In genomic region chr4:49102344-49102898, GRCh38 we compare ENCODE assay signal across 7 cellular contexts.
DNase-seq lines count a peak whose midpoint lies in the region; ATAC-seq, FAIRE-seq and TF ChIP-seq lines count a peak whose summit lies in the region.
"Not testable (repeated sequence)": the region's sequence is repeated elsewhere in the genome, so short reads cannot be mapped to it uniquely, and the experiment has no call there.

No MANE protein-coding gene starts in this region.

- DNase-seq in astrocyte (ENCODE audit: low read depth); Right ventricle myocardium inferior (ENCODE audit: missing footprints); naive B cell: not testable (repeated sequence)

- H3K27ac ChIP-seq in HUES6 (ENCODE audit: low read depth, low read length); astrocyte (ENCODE audit: low read depth, low read length): not testable (repeated sequence)

- not testable (repeated sequence) for H3K27ac Mint-ChIP-seq in astrocyte (ENCODE audit: unreplicated experiment); naive B cell

- H3K9me3 Mint-ChIP-seq in astrocyte (ENCODE audit: unreplicated experiment): peaks cover 82% of the 10 kb centered on the region
- peaks cover 73 to 89% (median 78%) of the 10 kb centered on the region in 7 donors for H3K9me3 Mint-ChIP-seq in naive B cell

- peaks cover 80% of the 10 kb centered on the region for H3K9me3 ChIP-seq in HUES6 (ENCODE audit: control insufficient read depth, insufficient read depth, low read depth, low read length)
- H3K9me3 ChIP-seq in astrocyte (ENCODE audit: insufficient read depth, low read depth, low read length): peaks cover 64% of the 10 kb centered on the region

- not testable (repeated sequence) for H3K4me3 Mint-ChIP-seq in astrocyte (ENCODE audit: unreplicated experiment)
- peak overlapping the region in 1 of 8 donors; percentile 0 for H3K4me3 Mint-ChIP-seq in naive B cell

- not testable (repeated sequence) for FAIRE-seq in astrocyte (lab: Jason Lieb, UNC)

- H3K4me2 ChIP-seq in astrocyte (ENCODE audit: low read length): not testable (repeated sequence)

- peak overlapping the region; percentile 2; the same call in 1 of the 2 replicates for H3K4me3 ChIP-seq in HUES6 (ENCODE audit: low read depth, low read length)
- peak overlapping the region; percentile 4 for H3K4me3 ChIP-seq in astrocyte (ENCODE audit: insufficient read depth, low read depth, low read length)

- H3K9ac ChIP-seq in HUES6 (ENCODE audit: low read length); astrocyte (ENCODE audit: low read length): not testable (repeated sequence)

- H2AFZ ChIP-seq in astrocyte (ENCODE audit: low read depth, low read length): not testable (repeated sequence)

- H4K20me1 ChIP-seq in astrocyte (ENCODE audit: insufficient read depth, low read length): not testable (repeated sequence)

- not testable (repeated sequence) for H3K79me2 ChIP-seq in astrocyte (ENCODE audit: insufficient read depth, low read length)

- ATAC-seq in GM19023 (IDR thresholded peaks at IDR 0.05; ENCODE audit: unreplicated experiment) (peak; percentile 31), GM21723 (IDR thresholded peaks at IDR 0.05; ENCODE audit: unreplicated experiment) (peak; percentile 39), HG03039 (IDR thresholded peaks at IDR 0.05; ENCODE audit: unreplicated experiment) (peak; percentile 32), Right ventricle myocardium inferior (peak; percentile 54), naive B cell (ENCODE audit: low read depth in 2 of 2) (peak; percentile 11 to 17)

- not testable (repeated sequence) for H3K4me1 Mint-ChIP-seq in astrocyte (ENCODE audit: low read depth, unreplicated experiment)
- peaks cover 9 to 61% (median 11%) of the 10 kb centered on the region in 3 donors for H3K4me1 Mint-ChIP-seq in naive B cell

- H3K36me3 Mint-ChIP-seq in astrocyte (ENCODE audit: low read depth, unreplicated experiment): not testable (repeated sequence)
- H3K36me3 Mint-ChIP-seq in naive B cell: peaks cover 62 to 80% of the 10 kb centered on the region in 2 donors

- H3K36me3 ChIP-seq in HUES6 (ENCODE audit: control insufficient read depth, insufficient read depth, low read length); astrocyte (ENCODE audit: insufficient read depth, low read length): not testable (repeated sequence)

- not testable (repeated sequence) for H3K27me3 ChIP-seq in HUES6 (ENCODE audit: control insufficient read depth, insufficient read depth, low read length); astrocyte (ENCODE audit: insufficient read depth, low read length)

- not testable (repeated sequence) for H3K27me3 Mint-ChIP-seq in astrocyte (ENCODE audit: low read depth, unreplicated experiment); naive B cell

- TF ChIP-seq CTCF in astrocyte (IDR thresholded peaks at IDR 0.05; ENCODE audit: insufficient read depth, low read depth, low read length): not testable (repeated sequence)

- intact Hi-C loops in Right ventricle myocardium inferior (cut with DNase I): not testable (repeated sequence)

- not testable (repeated sequence) for H3K4me1 ChIP-seq in HUES6 (ENCODE audit: control insufficient read depth, insufficient read depth, low read length); astrocyte (ENCODE audit: insufficient read depth, low read length)
